23 cellular contexts compared by ENCODE assay signal in the genomic region with DNA sequence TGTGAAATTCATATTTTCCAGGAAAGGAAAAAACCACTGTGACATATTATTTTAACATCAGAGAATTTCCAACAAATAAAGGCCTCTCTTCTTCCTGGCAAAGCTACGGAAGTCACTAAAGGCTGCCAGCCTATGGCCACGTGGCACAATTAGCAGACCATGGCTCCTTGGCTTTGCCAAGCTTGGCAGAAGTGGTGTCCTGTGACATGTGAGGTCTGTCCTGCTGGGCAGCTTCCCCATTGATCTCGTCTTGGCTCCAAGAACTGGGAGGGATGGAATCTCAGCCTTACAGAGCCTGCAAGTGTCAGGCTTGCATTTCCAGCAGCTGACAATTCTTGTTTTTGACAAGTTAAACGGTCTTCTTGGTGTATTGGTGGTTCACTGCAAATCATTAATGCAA.
"Had no signal": no experiment of that assay in that cellular context is flagged by ENCODE, and none has a peak within 500 bp of the region (broad histone marks: within the 10 kb centered on the region; RNA-seq: fewer than 3 reads in every experiment).

No MANE protein-coding gene starts in this region.

- H3K36me3 ChIP-seq: colonic mucosa, prostate gland, right lobe of liver had no signal

- H3K4me1 ChIP-seq: body of pancreas, colonic mucosa, foreskin keratinocyte, prostate gland, right lobe of liver, testis had no signal

- DNase-seq: activated CD4-positive, alpha-beta memory T cell treated with anti-CD3 and anti-CD28 coated beads, Interleukin-2, amount 10 ng/mL, durations not matched to agents 7 days and 5 days; activated CD4-positive, alpha-beta T cell treated with anti-CD3 and anti-CD28 coated beads for 48 hours; activated CD8-positive, alpha-beta memory T cell treated with anti-CD3 and anti-CD28 coated beads, Interleukin-2, amount 10 ng/mL, durations not matched to agents 7 days and 5 days; activated naive CD4-positive, alpha-beta T cell; activated naive CD8-positive, alpha-beta T cell treated with anti-CD3 and anti-CD28 coated beads for 36 hours; activated T-cell treated with anti-CD3 and anti-CD28 coated beads, Interleukin-2, amount 50 U/mL, for 1 hour; amniotic stem cell; body of pancreas; colonic mucosa; endodermal cell; foreskin keratinocyte; nephron progenitor cell; occipital lobe; right lobe of liver; stimulated activated CD4-positive, alpha-beta T cell treated with anti-CD3 and anti-CD28 coated beads, Interleukin-4, amount 100 ng/mL, for 1 hour; stimulated activated naive CD8-positive, alpha-beta T cell treated with anti-CD3 and anti-CD28 coated beads, Interleukin-15, amount 100 ng/mL, for 72 hours; T-helper 17 cell; testis had no signal

- H3K9me3 ChIP-seq: body of pancreas, colonic mucosa, prostate gland, right lobe of liver, testis had no signal

- ATAC-seq: activated CD8-positive, alpha-beta memory T cell treated with anti-CD3 and anti-CD28 coated beads, Interleukin-2, amount 10 ng/mL, durations not matched to agents 7 days and 5 days; activated T-helper 17 cell treated with anti-CD3 and anti-CD28 coated beads, Interleukin-2, amount 50 U/mL, for 72 hours; body of pancreas; foreskin keratinocyte; right lobe of liver; stimulated activated naive CD8-positive, alpha-beta T cell treated with anti-CD3 and anti-CD28 coated beads, Interleukin-15, amount 100 ng/mL, for 72 hours; T-helper 17 cell; WTC11 had no signal

- H3K27me3 ChIP-seq: body of pancreas, colonic mucosa, foreskin keratinocyte, right lobe of liver, testis had no signal

- H3K27ac ChIP-seq: body of pancreas, colonic mucosa, foreskin keratinocyte, prostate gland, right lobe of liver, testis had no signal

- H3K4me3 ChIP-seq: body of pancreas, colonic mucosa, lung, prostate gland, right lobe of liver, smooth muscle cell, testis had no signal
